8 cellular contexts compared by ENCODE assay signal in genomic region chr13:97367016-97367415, GRCh38.
DNase-seq lines count a peak whose midpoint lies in the region; ATAC-seq and TF ChIP-seq lines count a peak whose summit lies in the region.

No MANE protein-coding gene starts in this region.

- peaks cover 30% of the 10 kb centered on the region for H3K4me1 ChIP-seq in adipocyte (ENCODE audit: control insufficient read depth, insufficient read depth, low read length)
- peaks cover 15% of the 10 kb centered on the region for H3K4me1 ChIP-seq in mesodermal cell (ENCODE audit: control insufficient read depth, insufficient read depth, low read length, poor library complexity, severe bottlenecking)

- no peak for TF ChIP-seq CTCF in AG09319 (IDR thresholded peaks at IDR 0.05; ENCODE audit: low read depth, low read length)
- TF ChIP-seq CTCF in HFFc6 (IDR thresholded peaks at IDR 0.05) = no peak

- H3K36me3 ChIP-seq in adipocyte (ENCODE audit: control insufficient read depth, insufficient read depth, low read length, severe bottlenecking) (peaks cover 50% of the 10 kb centered on the region), mesodermal cell (ENCODE audit: control insufficient read depth, insufficient read depth, low read length) (peaks cover 84% of the 10 kb centered on the region)

- H3K9ac ChIP-seq in adipocyte (ENCODE audit: low read length) = peak overlapping the region; percentile 66

- H3K4me3 Mint-ChIP-seq in HFFc6 = peak overlapping the region; percentile 46

- peak; percentile 19 for DNase-seq in AG09319 (ENCODE audit: extremely low read depth, low read depth)
- peak; percentile 67 for DNase-seq in HFFc6
- no peak for DNase-seq in adipocyte (ENCODE audit: low read depth)
- DNase-seq in left colon = no peak
- no peak for DNase-seq in NCI-H82 (lab: John Stamatoyannopoulos, UW)
- no peak for DNase-seq in RKO (ENCODE audit: low spot score)
- no peak for DNase-seq in DMS79 (lab: John Stamatoyannopoulos, UW)

- H3K4me3 ChIP-seq in adipocyte (ENCODE audit: low read length) = peak overlapping the region; percentile 58
- no peak overlapping the region for H3K4me3 ChIP-seq in mesodermal cell (ENCODE audit: extremely low read depth, insufficient read depth, low read length, poor library complexity, severe bottlenecking)

- intact Hi-C loops in left colon (cut with DNase I, micrococcal nuclease) = loop anchor here in 1 of 2 donors (10.0 kb wide), 1 partner anchor 342 kb away; no protein-coding TSS in a partner anchor

- H3K27me3 Mint-ChIP-seq in HFFc6 (ENCODE audit: insufficient read depth) = peaks cover 4% of the 10 kb centered on the region

- no peaks in the 10 kb centered on the region for H3K9me3 ChIP-seq in adipocyte (ENCODE audit: control insufficient read depth, low read length)
- no peaks in the 10 kb centered on the region for H3K9me3 ChIP-seq in mesodermal cell (ENCODE audit: control insufficient read depth, low read length)

- H3K27me3 ChIP-seq in adipocyte (replicated peaks; ENCODE audit: control insufficient read depth, insufficient read depth, low read length) = no peaks in the 10 kb centered on the region

- H3K9me3 Mint-ChIP-seq in HFFc6 = no peaks in the 10 kb centered on the region; the same call in 1 of the 2 replicates

- WGBS in mesodermal cell (ENCODE audit: insufficient coverage in 2 of 2), 2 experiments = 83 to 92% methylated on average over 3 to 5 of the region's 7 CpGs

- no peak for ATAC-seq in left colon

- peaks cover 51% of the 10 kb centered on the region for H3K36me3 Mint-ChIP-seq in HFFc6 (ENCODE audit: low read depth)

- peak overlapping the region; percentile 70 for H3K27ac ChIP-seq in mesodermal cell (ENCODE audit: low read depth, low read length, severe bottlenecking)

- peaks cover 64% of the 10 kb centered on the region for H3K4me1 Mint-ChIP-seq in HFFc6 (ENCODE audit: low read depth)

- peak overlapping the region; percentile 81 for H3K27ac Mint-ChIP-seq in HFFc6

Comparison
In these comparisons a context has a peak if more than half of its experiments do, and no peak if none do; other contexts are left out.
1. DNase-seq: peak in AG09319 (single experiment) and HFFc6 (single experiment); none in adipocyte (single experiment), left colon (0 of 2), NCI-H82 (single experiment), RKO (single experiment) and DMS79 (single experiment).